Comparison of ENCODE assay signal across 20 cellular contexts in the genomic region with DNA sequence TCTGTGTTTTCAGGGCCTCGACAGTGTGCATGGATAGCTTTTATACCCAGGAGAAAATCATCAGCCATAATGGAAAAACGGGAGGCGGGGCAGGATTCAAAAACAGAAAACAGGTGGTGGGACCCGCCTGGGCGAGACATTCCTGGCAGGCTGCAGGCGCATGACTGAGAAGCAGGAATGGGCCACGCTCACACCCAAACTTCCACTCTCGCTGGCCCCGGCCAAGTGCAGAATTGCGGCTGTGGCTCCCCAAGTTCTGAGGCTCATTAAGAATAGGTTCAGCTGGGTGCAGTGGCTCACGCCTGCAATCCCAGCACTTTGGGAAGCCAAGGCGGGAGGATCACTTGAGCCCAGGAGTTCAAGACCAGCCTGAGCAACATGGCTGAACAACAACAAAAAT.
"Had no signal": no experiment of that assay in that cellular context is flagged by ENCODE, and none has a peak within 500 bp of the region (broad histone marks: within the 10 kb centered on the region; RNA-seq: fewer than 3 reads in every experiment).

No MANE protein-coding gene starts in this region.

- ATAC-seq: esophagus mucosa; foreskin keratinocyte; gastroesophageal sphincter; heart left ventricle; left cardiac atrium; natural killer cell; sciatic nerve; stimulated activated memory B cell treated with anti-CD40 and anti-IgM and Interleukin-4, amounts not matched to agents 10 μg/mL and 1 μg/mL and 100 μg/mL, for 72 hours; stimulated activated naive CD8-positive, alpha-beta T cell treated with anti-CD3 and anti-CD28 coated beads, Interleukin-15, Interleukin-2, amounts not matched to agents 100 U/mL and 50 U/mL, for 24 hours; upper lobe of right lung had no signal

- DNase-seq: colonic mucosa; effector CD8-positive, alpha-beta T cell; endodermal cell; foreskin keratinocyte; heart left ventricle; left cardiac atrium; left ventricle myocardium inferior; mammary epithelial cell; mesendoderm; midbrain; natural killer cell; stimulated activated CD4-positive, alpha-beta T cell treated with anti-CD3 and anti-CD28 coated beads, Interleukin-2, amount 100 ng/mL, for 24 hours; stimulated activated CD4-positive, alpha-beta T cell treated with anti-CD3 and anti-CD28 coated beads, Interleukin-4, amount 100 ng/mL, for 4 hours; stimulated activated naive CD8-positive, alpha-beta T cell treated with anti-CD3 and anti-CD28 coated beads, Interleukin-15, Interleukin-2, amounts not matched to agents 100 U/mL and 50 U/mL, for 24 hours; upper lobe of right lung; uterus had no signal
